19 cellular contexts compared by ENCODE assay signal in genomic region chr22:36125994-36126531, GRCh38. TPM values are rescaled to one million over a fixed set of nuclear protein-coding genes. Genes with fewer than 3 reads are reported as not detected.
DNase-seq lines count a peak whose midpoint lies in the region; FAIRE-seq and TF ChIP-seq lines count a peak whose summit lies in the region.
"Had no signal": no experiment of that assay in that cellular context is flagged by ENCODE, and none has a peak within 500 bp of the region (broad histone marks: within the 10 kb centered on the region; RNA-seq: fewer than 3 reads in every experiment).

No MANE protein-coding gene starts in this region.

- H4K20me1 ChIP-seq in Karpas-422 (ENCODE audit: insufficient read depth, low read depth, low read length), result no peaks in the 10 kb centered on the region
- no peaks in the 10 kb centered on the region for H4K20me1 ChIP-seq in SK-N-SH (ENCODE audit: insufficient read depth)
- H4K20me1 ChIP-seq: BLaER1 had no signal

- H3K4me1 Mint-ChIP-seq in chondrocyte (ENCODE audit: low read depth), result peaks cover 12% of the 10 kb centered on the region

- no peaks in the 10 kb centered on the region; the same call in 1 of the 2 replicates for H3K4me1 ChIP-seq in HEK293 (ENCODE audit: control insufficient read depth, insufficient read depth, low read length)
- peaks cover 2% of the 10 kb centered on the region; the same call in 1 of the 2 replicates for H3K4me1 ChIP-seq in Karpas-422 (ENCODE audit: low read length)
- no peaks in the 10 kb centered on the region for H3K4me1 ChIP-seq in kidney (ENCODE audit: control insufficient read depth in 1 of 2, insufficient read depth in 1 of 2, low read depth in 1 of 2, low read length in 2 of 2)
- peaks cover 0 to 3% of the 10 kb centered on the region in 2 experiments; a peak in 1 of 4 replicates for H3K4me1 ChIP-seq in SK-N-SH (ENCODE audit: control insufficient read depth in 1 of 2, insufficient read depth in 2 of 2, low read depth in 1 of 2, low read length in 1 of 2)

- FAIRE-seq in kidney (lab: Jason Lieb, UNC), result no peak
- FAIRE-seq: G401.6, GM12892, H54 had no signal

- H3K9me2 ChIP-seq in Karpas-422 (replicated peaks; ENCODE audit: insufficient read depth, low read length), result no peaks in the 10 kb centered on the region
- H3K9me2 ChIP-seq in SK-N-SH, result no peaks in the 10 kb centered on the region

- no peak for TF ChIP-seq EP300 in SK-N-SH (IDR thresholded peaks at IDR 0.05; ENCODE audit: borderline replicate concordance in 1 of 2, low read depth in 1 of 2, low read length in 1 of 2)

- H3K4me2 ChIP-seq in Karpas-422 (ENCODE audit: low read depth, low read length, poor library complexity, severe bottlenecking) (no peak overlapping the region), SK-N-SH (no peak overlapping the region)
- H3K4me2 ChIP-seq: BLaER1 had no signal

- H3K27ac Mint-ChIP-seq in chondrocyte (ENCODE audit: unreplicated experiment), result no peak overlapping the region
- H3K27ac Mint-ChIP-seq: B cell; CD4-positive, CD25-positive, alpha-beta regulatory T cell; CD8-positive, alpha-beta T cell had no signal

- no peaks in the 10 kb centered on the region for H3K9me3 Mint-ChIP-seq in chondrocyte (ENCODE audit: low read depth)
- H3K9me3 Mint-ChIP-seq: CD4-positive, CD25-positive, alpha-beta regulatory T cell; CD8-positive, alpha-beta T cell had no signal

- peak; percentile 45 for DNase-seq in Karpas-422
- DNase-seq in kidney, result peak; percentile 10
- DNase-seq in SK-N-SH, result no peak
- DNase-seq in chondrocyte (ENCODE audit: low spot score), result no peak
- DNase-seq in NCI-H2171 treated with DMSO at 0.1 percent for 48 hours (lab: John Stamatoyannopoulos, UW), result no peak
- DNase-seq: Caco-2; CD4-positive, CD25-positive, alpha-beta regulatory T cell; CD8-positive, alpha-beta T cell; DMS153; DND-41; GOT3; HCEC 1CT had no signal

- peaks cover 27% of the 10 kb centered on the region for H3K27me3 Mint-ChIP-seq in chondrocyte (ENCODE audit: low read depth)
- H3K27me3 Mint-ChIP-seq: CD4-positive, CD25-positive, alpha-beta regulatory T cell had no signal

- H2AFZ ChIP-seq in Karpas-422 (ENCODE audit: low read length), result no peak overlapping the region
- no peak overlapping the region for H2AFZ ChIP-seq in SK-N-SH (ENCODE audit: low read depth)

- H3K27ac ChIP-seq in HEK293 (ENCODE audit: extremely low read depth, low read depth, low read length), result no peak overlapping the region
- H3K27ac ChIP-seq in Karpas-422 (ENCODE audit: low read length), result no peak overlapping the region
- no peak overlapping the region for H3K27ac ChIP-seq in kidney (ENCODE audit: low read depth in 2 of 2, low read length in 2 of 2)
- H3K27ac ChIP-seq in SK-N-SH (ENCODE audit: low read depth in 2 of 2, low read length in 1 of 2), result no peak overlapping the region
- H3K27ac ChIP-seq: BLaER1, C4-2B had no signal

- H3K36me3 Mint-ChIP-seq in chondrocyte (ENCODE audit: low read depth), result peaks cover 3% of the 10 kb centered on the region

- H3K9ac ChIP-seq in Karpas-422 (ENCODE audit: low read length) (no peak overlapping the region), kidney (ENCODE audit: low read length in 2 of 2) (no peak overlapping the region), SK-N-SH (no peak overlapping the region)
- H3K9ac ChIP-seq: BLaER1 had no signal

- TF ChIP-seq CTCF in HEK293 (tag by site-specific recombination; IDR thresholded peaks at IDR 0.05), result no peak
- TF ChIP-seq CTCF in kidney (IDR thresholded peaks at IDR 0.05; ENCODE audit: borderline replicate concordance, extremely low read depth, insufficient read depth), result no peak
- TF ChIP-seq CTCF in SK-N-SH (IDR thresholded peaks at IDR 0.05), result no peak
- TF ChIP-seq CTCF in chondrocyte (IDR thresholded peaks at IDR 0.05), result no peak

- intact Hi-C loops in kidney (cut with DNase I), result loop anchor here (10.0 kb wide), 2 partner anchors 191 to 501 kb away; no protein-coding TSS in a partner anchor

- H3F3A ChIP-seq in SK-N-SH (replicated peaks; ENCODE audit: insufficient read depth), result no peaks in the 10 kb centered on the region

- H3K79me2 ChIP-seq in Karpas-422 (ENCODE audit: low read length), result no peaks in the 10 kb centered on the region
- no peaks in the 10 kb centered on the region for H3K79me2 ChIP-seq in SK-N-SH (ENCODE audit: insufficient read depth)

- H3K27me3 ChIP-seq in Karpas-422 (ENCODE audit: low read length), result no peaks in the 10 kb centered on the region
- peaks cover 8% of the 10 kb centered on the region for H3K27me3 ChIP-seq in SK-N-SH (ENCODE audit: insufficient read depth)
- H3K27me3 ChIP-seq: BLaER1 had no signal

- WGBS in SK-N-SH (ENCODE audit: low lambda C conversion rate), result 83% methylated on average over 1 of the region's 1 CpG

- H3K9me3 ChIP-seq in HEK293 (ENCODE audit: control insufficient read depth, insufficient read depth, low read depth, low read length) (no peaks in the 10 kb centered on the region), Karpas-422 (ENCODE audit: low read length) (no peaks in the 10 kb centered on the region), kidney (ENCODE audit: control insufficient read depth in 1 of 2, low read length in 2 of 2) (no peaks in the 10 kb centered on the region), SK-N-SH (no peaks in the 10 kb centered on the region)
- H3K9me3 ChIP-seq: BLaER1, Caco-2 had no signal

- POLR2A ChIA-PET in HEK293 (lab: Yijun Ruan, JAX), result no interaction called here
- POLR2A ChIA-PET in SK-N-SH (lab: Yijun Ruan, JAX), result no interaction called here

- TF ChIP-seq RAD21 in SK-N-SH (IDR thresholded peaks at IDR 0.05; ENCODE audit: low read length), result no peak

- CTCF ChIA-PET in HEK293 (lab: Yijun Ruan, JAX) (interaction anchor here (0.9 to 4.6 kb wide), 5 partner anchors 22 to 542 kb away, joined by 3 to 37 read pairs (median 5); no protein-coding TSS in a partner anchor), SK-N-SH (lab: Yijun Ruan, JAX) (interaction anchor here (0.9 to 6.4 kb wide), 7 partner anchors 10 to 775 kb away, joined by 3 to 53 read pairs (median 11); no protein-coding TSS in a partner anchor)

- H3K4me3 Mint-ChIP-seq in chondrocyte (ENCODE audit: unreplicated experiment), result no peak overlapping the region
- H3K4me3 Mint-ChIP-seq: B cell; CD4-positive, CD25-positive, alpha-beta regulatory T cell; CD8-positive, alpha-beta T cell had no signal

- H3K4me3 ChIP-seq in HEK293 (ENCODE audit: low read depth, low read length) (no peak overlapping the region), Karpas-422 (ENCODE audit: low read length) (no peak overlapping the region), kidney (ENCODE audit: low read length in 2 of 2) (no peak overlapping the region), SK-N-SH (ENCODE audit: low read depth in 2 of 2, low read length in 1 of 2) (no peak overlapping the region)
- H3K4me3 ChIP-seq: BLaER1 had no signal

- H3K36me3 ChIP-seq in HEK293 (ENCODE audit: control insufficient read depth in 2 of 2, insufficient read depth in 1 of 2, low read length in 2 of 2), result no peaks in the 10 kb centered on the region
- no peaks in the 10 kb centered on the region for H3K36me3 ChIP-seq in Karpas-422 (ENCODE audit: insufficient read depth, low read length)
- no peaks in the 10 kb centered on the region for H3K36me3 ChIP-seq in kidney (ENCODE audit: control insufficient read depth in 1 of 2, insufficient read depth in 2 of 2, low read length in 2 of 2)
- no peaks in the 10 kb centered on the region for H3K36me3 ChIP-seq in SK-N-SH (replicated peaks in 1 of 2; ENCODE audit: control insufficient read depth in 1 of 2, insufficient read depth in 2 of 2, low read length in 1 of 2)
- H3K36me3 ChIP-seq: BLaER1 had no signal

TF ChIP-seq in HEK293, 187 proteins besides CTCF, POLR2A, EP300 and RAD21:
- no peak for TF ChIP-seq ZBTB6 (tag by site-specific recombination; IDR thresholded peaks at IDR 0.05)
- 0 out of 2 replicates have a peak, but pooled peaks have one; percentile 54 for TF ChIP-seq ZNF768 (tag by site-specific recombination; IDR thresholded peaks at IDR 0.05)
- no peak for TF ChIP-seq ZSCAN23 (tag by site-specific recombination; IDR thresholded peaks at IDR 0.05)

TF ChIP-seq in SK-N-SH, 30 proteins besides CTCF, POLR2A, EP300 and RAD21:
- TF ChIP-seq RCOR1 (IDR thresholded peaks at IDR 0.05; ENCODE audit: low read length), result no peak
- TF ChIP-seq CHD2 (IDR thresholded peaks at IDR 0.05; ENCODE audit: low read length, partially characterized antibody), result no peak
- no peak for TF ChIP-seq MEF2A (IDR thresholded peaks at IDR 0.05; ENCODE audit: borderline replicate concordance, low read depth)
- TF ChIP-seq PBX3 (IDR thresholded peaks at IDR 0.05), result no peak
- no peak for TF ChIP-seq USF1 (IDR thresholded peaks at IDR 0.05; ENCODE audit: borderline replicate concordance, low read depth)
- no peak for TF ChIP-seq FOXM1 (IDR thresholded peaks at IDR 0.05; ENCODE audit: low read depth)
- TF ChIP-seq TCF12 (IDR thresholded peaks at IDR 0.05), result no peak
- no peak for TF ChIP-seq SMC3 (IDR thresholded peaks at IDR 0.05; ENCODE audit: low read depth, low read length)
- no peak for TF ChIP-seq FOXJ3 (CRISPR knock-in tag; IDR thresholded peaks at IDR 0.05)
- TF ChIP-seq GATA2 (CRISPR knock-in tag; IDR thresholded peaks at IDR 0.05), result no peak
- no peak for TF ChIP-seq ELF1 (IDR thresholded peaks at IDR 0.05)
- no peak for TF ChIP-seq NFIC (IDR thresholded peaks at IDR 0.05; ENCODE audit: borderline replicate concordance)

RNA-seq across cellular contexts. Expression of gene APOL3, which starts 34.5 kb away (rescaled TPM):
- 0.60 and 1.7 TPM in 2 replicates for total RNA-seq in Karpas-422 (2014; rRNA removed; shearing (Covaris generic); ENCODE audit: low replicate concordance)
- total RNA-seq in kidney (43.7 TPM), chondrocyte (2.3 to 5.9 TPM (median 3.4 TPM) in 3 replicates)
- polyA plus RNA-seq in kidney (ENCODE audit: insufficient read depth, low read depth, low replicate concordance) (25.1 TPM), SK-N-SH (2012; rRNA removed) (0.21 and 1.1 TPM in 2 replicates)
- polyA plus RNA-seq in SK-N-SH (2012; cell fraction: cytosol; rRNA removed), result 0.09 and 0.17 TPM in 2 replicates
- 0.14 and 0.32 TPM in 2 replicates for polyA plus RNA-seq in SK-N-SH (2012; cell fraction: nucleus; rRNA removed)
- total RNA-seq: Caco-2 had no signal

Comparison
In these comparisons a context has a peak if more than half of its experiments do, and no peak if none do; other contexts are left out.
1. DNase-seq: peak in Karpas-422 (single experiment) and kidney (single experiment); none in SK-N-SH (single experiment), chondrocyte (single experiment) and NCI-H2171 treated with DMSO at 0.1 percent for 48 hours (single experiment).